8 cellular contexts compared by ENCODE assay signal in genomic region chr11:69443968-69444364, GRCh38. TPM values are rescaled to one million over a fixed set of nuclear protein-coding genes. Genes with fewer than 3 reads are reported as not detected.
A peak's percentile ranks its signal among the peaks of the same experiment; 100 is the strongest.
DNase-seq lines count a peak whose midpoint lies in the region; ATAC-seq lines count a peak whose summit lies in the region.

No MANE protein-coding gene starts in this region.

- no peaks in the 10 kb centered on the region for H3K4me1 Mint-ChIP-seq in activated T-helper 17 cell treated with anti-CD3 and anti-CD28 coated beads, Interleukin-2, amount 50 U/mL, for 72 hours

- peak overlapping the region; percentile 62 for H3K4me3 Mint-ChIP-seq in activated T-helper 17 cell treated with anti-CD3 and anti-CD28 coated beads, Interleukin-2, amount 50 U/mL, for 72 hours

- no peaks in the 10 kb centered on the region for H3K27me3 ChIP-seq in right cardiac atrium (ENCODE audit: control insufficient read depth, insufficient read depth)

- H3K27ac ChIP-seq in right cardiac atrium (ENCODE audit: low read length) (peak overlapping the region; percentile 84), skin epidermis (peak overlapping the region in 20 of 21 experiments; percentile 40 to 90 (median 78))

- H3K4me3 ChIP-seq in right cardiac atrium (ENCODE audit: low read length) (peak overlapping the region; percentile 42), skin epidermis (peak overlapping the region in 4 of 7 experiments; percentile 23 to 34 (median 26))

- ATAC-seq in activated T-helper 17 cell treated with anti-CD3 and anti-CD28 coated beads, Interleukin-2, amount 50 U/mL, for 72 hours (replicated peaks) = no peak
- ATAC-seq in right cardiac atrium (peak; percentile 1 to 48), HG03175 (IDR thresholded peaks at IDR 0.05; ENCODE audit: unreplicated experiment) (no peak), HG02759 (IDR thresholded peaks at IDR 0.05; ENCODE audit: unreplicated experiment) (no peak)

- no peaks in the 10 kb centered on the region for H3K9me3 ChIP-seq in right cardiac atrium (ENCODE audit: control insufficient read depth, low read length)

- H3K27me3 Mint-ChIP-seq in activated T-helper 17 cell treated with anti-CD3 and anti-CD28 coated beads, Interleukin-2, amount 50 U/mL, for 72 hours = peaks cover 4% of the 10 kb centered on the region

- H3K9me3 Mint-ChIP-seq in activated T-helper 17 cell treated with anti-CD3 and anti-CD28 coated beads, Interleukin-2, amount 50 U/mL, for 72 hours = no peaks in the 10 kb centered on the region

- H3K27ac Mint-ChIP-seq in activated T-helper 17 cell treated with anti-CD3 and anti-CD28 coated beads, Interleukin-2, amount 50 U/mL, for 72 hours = peak overlapping the region; percentile 28

- H3K4me1 ChIP-seq in right cardiac atrium (ENCODE audit: control insufficient read depth, insufficient read depth, low read length) = peaks cover 4% of the 10 kb centered on the region

- no peaks in the 10 kb centered on the region for H3K36me3 Mint-ChIP-seq in activated T-helper 17 cell treated with anti-CD3 and anti-CD28 coated beads, Interleukin-2, amount 50 U/mL, for 72 hours (ENCODE audit: low read depth)

- intact Hi-C loops in right cardiac atrium (cut with DNase I) = loop anchor here (10.0 kb wide), 2 partner anchors 149 to 191 kb away; partner anchors contain the start of gene MYEOV (in 3 of the 4)

- 32% methylated on average over 6 of the region's 6 CpGs for WGBS in right cardiac atrium

- DNase-seq in HCEC 1CT (peak; percentile 19), right cardiac atrium (no peak), NCI-H146 (lab: John Stamatoyannopoulos, UW) (no peak), COLO668 (lab: John Stamatoyannopoulos, UW; ENCODE audit: unreplicated experiment) (no peak)

RNA-seq across cellular contexts. Expression of gene LINC01488, which starts 37.5 kb away (rescaled TPM):
- total RNA-seq in activated T-helper 17 cell treated with anti-CD3 and anti-CD28 coated beads, Interleukin-2, amount 50 U/mL, for 72 hours = not detected
- total RNA-seq in right cardiac atrium = under 1 TPM in 2 of 4 donors, not detected in 2; 0.14 to 0.17 TPM
- 0.16 TPM for polyA plus RNA-seq in right cardiac atrium

Comparison
In these comparisons a context has a peak if more than half of its experiments do, and no peak if none do; other contexts are left out.
1. ATAC-seq: peak in right cardiac atrium (2 of 2); none in activated T-helper 17 cell treated with anti-CD3 and anti-CD28 coated beads, Interleukin-2, amount 50 U/mL, for 72 hours (single experiment), HG03175 (single experiment) and HG02759 (single experiment).